19 cellular contexts compared by ENCODE assay signal in genomic region chr10:378230-378929, GRCh38.
"Had no signal": no experiment of that assay in that cellular context is flagged by ENCODE, and none has a peak within 500 bp of the region (broad histone marks: within the 10 kb centered on the region; RNA-seq: fewer than 3 reads in every experiment).

No MANE protein-coding gene starts in this region.

- ATAC-seq: gastroesophageal sphincter; left lung; lower lobe of right lung; natural killer cell treated with Interleukin-12 subunit alpha and Interleukin-12 subunit beta and Interleukin-15 and Interleukin-18, amount 100 ng/mL, for 72 hours had no signal

- H3K27ac Mint-ChIP-seq: memory B cell; natural killer cell treated with Interleukin-12 subunit alpha and Interleukin-12 subunit beta and Interleukin-15 and Interleukin-18, amount 100 ng/mL, for 72 hours had no signal

- H3K4me3 Mint-ChIP-seq: memory B cell; natural killer cell treated with Interleukin-12 subunit alpha and Interleukin-12 subunit beta and Interleukin-15 and Interleukin-18, amount 100 ng/mL, for 72 hours had no signal

- H3K27me3 ChIP-seq: colonic mucosa, esophagus squamous epithelium, gastroesophageal sphincter, left lung, sigmoid colon, stomach had no signal

- H3K27ac ChIP-seq: colonic mucosa, esophagus squamous epithelium, gastroesophageal sphincter, left lung, lower lobe of right lung, skin epidermis, stomach had no signal

- H3K4me3 ChIP-seq: colonic mucosa, esophagus squamous epithelium, gastroesophageal sphincter, left lung, lower lobe of right lung, sigmoid colon, skin epidermis, stomach had no signal

- H3K9me3 ChIP-seq: colonic mucosa, esophagus squamous epithelium, gastroesophageal sphincter, left lung, lower lobe of right lung, sigmoid colon, stomach had no signal

- H3K4me1 ChIP-seq: colonic mucosa, left lung, lower lobe of right lung had no signal

- H3K36me3 ChIP-seq: colonic mucosa had no signal

- DNase-seq: colonic mucosa; dermis blood vessel endothelial cell; esophagus squamous epithelium; foreskin fibroblast; glutamatergic neuron; islet precursor cell; left lung; lower lobe of right lung; midbrain; sigmoid colon; stimulated activated CD4-positive, alpha-beta T cell treated with anti-CD3 and anti-CD28 coated beads, Interleukin-2, amount 100 ng/mL, for 24 hours; stimulated activated naive CD4-positive, alpha-beta T cell; stomach; substantia nigra; trophoblast cell had no signal
